Comparison of ENCODE assay signal across 1 cellular context in genomic region chr2:53994735-53995538, GRCh38.
TF ChIP-seq lines count a peak whose summit lies in the region.

No MANE protein-coding gene starts in this region.

TF ChIP-seq in HepG2, 621 proteins besides CTCF, POLR2A, EP300 and RAD21 (continued from another document):
- TF ChIP-seq, protein P1, sequence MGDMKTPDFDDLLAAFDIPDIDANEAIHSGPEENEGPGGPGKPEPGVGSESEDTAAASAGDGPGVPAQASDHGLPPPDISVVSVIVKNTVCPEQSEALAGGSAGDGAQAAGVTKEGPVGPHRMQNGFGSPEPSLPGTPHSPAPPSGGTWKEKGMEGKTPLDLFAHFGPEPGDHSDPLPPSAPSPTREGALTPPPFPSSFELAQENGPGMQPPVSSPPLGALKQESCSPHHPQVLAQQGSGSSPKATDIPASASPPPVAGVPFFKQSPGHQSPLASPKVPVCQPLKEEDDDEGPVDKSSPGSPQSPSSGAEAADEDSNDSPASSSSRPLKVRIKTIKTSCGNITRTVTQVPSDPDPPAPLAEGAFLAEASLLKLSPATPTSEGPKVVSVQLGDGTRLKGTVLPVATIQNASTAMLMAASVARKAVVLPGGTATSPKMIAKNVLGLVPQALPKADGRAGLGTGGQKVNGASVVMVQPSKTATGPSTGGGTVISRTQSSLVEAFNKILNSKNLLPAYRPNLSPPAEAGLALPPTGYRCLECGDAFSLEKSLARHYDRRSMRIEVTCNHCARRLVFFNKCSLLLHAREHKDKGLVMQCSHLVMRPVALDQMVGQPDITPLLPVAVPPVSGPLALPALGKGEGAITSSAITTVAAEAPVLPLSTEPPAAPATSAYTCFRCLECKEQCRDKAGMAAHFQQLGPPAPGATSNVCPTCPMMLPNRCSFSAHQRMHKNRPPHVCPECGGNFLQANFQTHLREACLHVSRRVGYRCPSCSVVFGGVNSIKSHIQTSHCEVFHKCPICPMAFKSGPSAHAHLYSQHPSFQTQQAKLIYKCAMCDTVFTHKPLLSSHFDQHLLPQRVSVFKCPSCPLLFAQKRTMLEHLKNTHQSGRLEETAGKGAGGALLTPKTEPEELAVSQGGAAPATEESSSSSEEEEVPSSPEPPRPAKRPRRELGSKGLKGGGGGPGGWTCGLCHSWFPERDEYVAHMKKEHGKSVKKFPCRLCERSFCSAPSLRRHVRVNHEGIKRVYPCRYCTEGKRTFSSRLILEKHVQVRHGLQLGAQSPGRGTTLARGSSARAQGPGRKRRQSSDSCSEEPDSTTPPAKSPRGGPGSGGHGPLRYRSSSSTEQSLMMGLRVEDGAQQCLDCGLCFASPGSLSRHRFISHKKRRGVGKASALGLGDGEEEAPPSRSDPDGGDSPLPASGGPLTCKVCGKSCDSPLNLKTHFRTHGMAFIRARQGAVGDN (CRISPR knock-in tag; IDR thresholded peaks at IDR 0.05): no peak
- TF ChIP-seq RARA (CRISPR knock-in tag; IDR thresholded peaks at IDR 0.05): no peak
- no peak for TF ChIP-seq ZNF264 (CRISPR knock-in tag; IDR thresholded peaks at IDR 0.05)
- no peak for TF ChIP-seq ZNF644 (CRISPR knock-in tag; IDR thresholded peaks at IDR 0.05; ENCODE audit: low read depth)
- no peak for TF ChIP-seq ZNF549 (CRISPR knock-in tag; IDR thresholded peaks at IDR 0.05)
- TF ChIP-seq, protein P2, sequence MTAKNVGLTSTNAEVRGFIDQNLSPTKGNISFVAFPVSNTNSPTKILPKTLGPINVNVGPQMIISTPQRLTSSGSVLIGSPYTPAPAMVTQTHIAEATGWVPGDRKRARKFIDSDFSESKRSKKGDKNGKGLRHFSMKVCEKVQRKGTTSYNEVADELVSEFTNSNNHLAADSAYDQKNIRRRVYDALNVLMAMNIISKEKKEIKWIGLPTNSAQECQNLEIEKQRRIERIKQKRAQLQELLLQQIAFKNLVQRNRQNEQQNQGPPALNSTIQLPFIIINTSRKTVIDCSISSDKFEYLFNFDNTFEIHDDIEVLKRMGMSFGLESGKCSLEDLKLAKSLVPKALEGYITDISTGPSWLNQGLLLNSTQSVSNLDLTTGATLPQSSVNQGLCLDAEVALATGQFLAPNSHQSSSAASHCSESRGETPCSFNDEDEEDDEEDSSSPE (CRISPR knock-in tag; IDR thresholded peaks at IDR 0.05): no peak
